In the genomic region with DNA sequence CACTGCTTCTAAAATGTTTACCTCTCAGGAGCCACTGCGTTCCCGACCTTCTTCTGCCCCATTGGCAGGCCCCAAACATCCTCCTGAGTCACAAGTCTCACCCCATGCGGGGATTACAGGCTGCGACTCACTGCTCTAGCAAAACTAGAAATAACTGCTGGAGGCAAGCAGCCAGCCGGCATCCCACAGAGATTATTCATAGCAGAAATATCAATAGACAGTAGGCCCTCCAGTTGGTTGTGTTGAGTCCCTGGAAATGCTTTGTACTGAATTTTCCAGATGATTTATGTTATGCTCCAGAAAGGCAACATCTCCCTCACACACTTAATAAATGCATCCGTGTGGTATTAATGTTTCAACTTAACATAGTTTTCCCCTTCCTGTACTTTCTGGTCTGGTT, we compare ENCODE assay signal across 8 cellular contexts.
DNase-seq lines count a peak whose midpoint lies in the region; ATAC-seq and TF ChIP-seq lines count a peak whose summit lies in the region.

No MANE protein-coding gene starts in this region.

- no peak overlapping the region for H3K4ac ChIP-seq in neuronal stem cell (ENCODE audit: low read length)

- 0 out of 2 replicates have a peak, but pooled peaks cover 3% of the 10 kb centered on the region for H3F3A ChIP-seq in OCI-LY1 (ENCODE audit: insufficient read depth, low read length)

- peaks cover 79% of the 10 kb centered on the region for H3K36me3 ChIP-seq in OCI-LY1 (ENCODE audit: insufficient read depth, low read length)
- H3K36me3 ChIP-seq in neuronal stem cell (replicated peaks in 1 of 2; ENCODE audit: control insufficient read depth in 2 of 2, insufficient read depth in 2 of 2, low read length in 2 of 2), result no peaks in the 10 kb centered on the region
- no peaks in the 10 kb centered on the region for H3K36me3 ChIP-seq in uterus

- intact Hi-C loops in uterus (cut with DNase I; ENCODE audit: low total_unique reads), result no loop called here

- H3K9ac ChIP-seq in OCI-LY1 (ENCODE audit: low read length), result peak overlapping the region; percentile 26
- no peak overlapping the region for H3K9ac ChIP-seq in neuronal stem cell (ENCODE audit: low read depth, low read length, poor library complexity)

- WGBS in neuronal stem cell (ENCODE audit: extremely low coverage in 2 of 2, insufficient read length in 2 of 2, insufficient replicate concordance in 1 of 2), 2 donors, result no CpG with 5 or more reads among the region's 6 CpGs

- no peak overlapping the region for H2BK12ac ChIP-seq in neuronal stem cell (ENCODE audit: low read length)

- H3K14ac ChIP-seq in neuronal stem cell (ENCODE audit: low read length), result no peak overlapping the region

- peak overlapping the region; percentile 99 for H3K27ac ChIP-seq in OCI-LY1 (ENCODE audit: low read depth, low read length, poor library complexity, severe bottlenecking)
- no peak overlapping the region for H3K27ac ChIP-seq in neuronal stem cell (replicated peaks; ENCODE audit: low read length)
- peak overlapping the region; percentile 64 to 79 for H3K27ac ChIP-seq in uterus

- no peak overlapping the region for H4K8ac ChIP-seq in neuronal stem cell (ENCODE audit: low read depth, low read length)

- DNase-seq in neuronal stem cell (ENCODE audit: low spot score) (no peak), uterus (peak; percentile 76 to 80), midbrain (lab: John Stamatoyannopoulos, UW) (no peak)

- TF ChIP-seq CTCF in OCI-LY1 (IDR thresholded peaks at IDR 0.05; ENCODE audit: low read length) (no peak), uterus (IDR thresholded peaks at IDR 0.05) (no peak)

- H3K9me3 ChIP-seq in OCI-LY1 (ENCODE audit: low read length) (no peaks in the 10 kb centered on the region), neuronal stem cell (replicated peaks in 1 of 2; ENCODE audit: control insufficient read depth in 2 of 2, insufficient read depth in 1 of 2, low read depth in 1 of 2, low read length in 2 of 2) (no peaks in the 10 kb centered on the region), uterus (no peaks in the 10 kb centered on the region)

- no peaks in the 10 kb centered on the region for H3K79me1 ChIP-seq in neuronal stem cell (ENCODE audit: low read depth, low read length)

- no peak overlapping the region for H2AFZ ChIP-seq in OCI-LY1 (ENCODE audit: low read length)
- H2AFZ ChIP-seq in neuronal stem cell (ENCODE audit: low read length), result peak overlapping the region; percentile 27

- no peak overlapping the region for H4K91ac ChIP-seq in neuronal stem cell (ENCODE audit: low read depth, low read length, poor library complexity)

- no peak overlapping the region for H2BK15ac ChIP-seq in neuronal stem cell (ENCODE audit: low read length)

- H3K4me3 ChIP-seq in OCI-LY1 (ENCODE audit: low read depth, low read length, poor library complexity, severe bottlenecking), result peak overlapping the region; percentile 8
- H3K4me3 ChIP-seq in neuronal stem cell (ENCODE audit: low read length in 2 of 2), result no peak overlapping the region
- no peak overlapping the region for H3K4me3 ChIP-seq in uterus

- H2AK5ac ChIP-seq in neuronal stem cell (ENCODE audit: low read depth, low read length), result no peak overlapping the region

- no peaks in the 10 kb centered on the region for H3K9me2 ChIP-seq in OCI-LY1 (ENCODE audit: low read depth, low read length)

- H3K23ac ChIP-seq in neuronal stem cell (ENCODE audit: low read depth, low read length, poor library complexity), result no peak overlapping the region

- ATAC-seq in GM21529 (IDR thresholded peaks at IDR 0.05; ENCODE audit: unreplicated experiment), result peak; percentile 54
- ATAC-seq in esophagus mucosa, result peak; percentile 91
- no peak for ATAC-seq in GM21423 (IDR thresholded peaks at IDR 0.05; ENCODE audit: unreplicated experiment)
- ATAC-seq in HG02973 (IDR thresholded peaks at IDR 0.05; ENCODE audit: unreplicated experiment), result no peak

- H3K27me3 ChIP-seq in OCI-LY1 (ENCODE audit: insufficient read depth, low read length) (no peaks in the 10 kb centered on the region), neuronal stem cell (ENCODE audit: control insufficient read depth in 3 of 3, insufficient read depth in 3 of 3, low read depth in 1 of 3, low read length in 3 of 3) (no peaks in the 10 kb centered on the region), uterus (no peaks in the 10 kb centered on the region)

- H2BK120ac ChIP-seq in neuronal stem cell (ENCODE audit: low read depth, low read length), result no peak overlapping the region

- H3K18ac ChIP-seq in neuronal stem cell (ENCODE audit: low read length), result no peak overlapping the region

- H3K79me2 ChIP-seq in OCI-LY1 (ENCODE audit: insufficient read depth, low read length), result peaks cover 95% of the 10 kb centered on the region

- H3K4me2 ChIP-seq in OCI-LY1 (ENCODE audit: low read length), result peak overlapping the region; percentile 59
- no peak overlapping the region for H3K4me2 ChIP-seq in neuronal stem cell (ENCODE audit: insufficient read depth, low read length, poor library complexity, severe bottlenecking)

- no peaks in the 10 kb centered on the region for H4K20me1 ChIP-seq in OCI-LY1 (ENCODE audit: insufficient read depth, low read length)

- H3K4me1 ChIP-seq in OCI-LY1 (ENCODE audit: insufficient read depth, low read length, severe bottlenecking) (peaks cover 100% of the 10 kb centered on the region), neuronal stem cell (ENCODE audit: control insufficient read depth in 2 of 2, insufficient read depth in 1 of 2, low read depth in 1 of 2, low read length in 2 of 2) (no peaks in the 10 kb centered on the region), uterus (peaks cover 0 to 6% of the 10 kb centered on the region in 2 donors)

- no peak overlapping the region for H2BK5ac ChIP-seq in neuronal stem cell (ENCODE audit: low read length)

- TF ChIP-seq POLR2A in uterus (IDR thresholded peaks at IDR 0.05), result no peak

Comparison
In these comparisons a context has a peak if more than half of its experiments do, and no peak if none do; other contexts are left out.
1. ATAC-seq: peak in GM21529 (single experiment) and esophagus mucosa (single experiment); none in GM21423 (single experiment) and HG02973 (single experiment).
2. DNase-seq: peak in uterus (2 of 2); none in neuronal stem cell (single experiment) and midbrain (single experiment).